Comparison of ENCODE assay signal across 7 cellular contexts in genomic region chr3:58419782-58420512, GRCh38. TPM values are rescaled to one million over a fixed set of nuclear protein-coding genes. Genes with fewer than 3 reads are reported as not detected.
DNase-seq lines count a peak whose midpoint lies in the region; ATAC-seq lines count a peak whose summit lies in the region.

No MANE protein-coding gene starts in this region.

- peak overlapping the region; percentile 55 for H3K27ac ChIP-seq in skeletal muscle tissue (ENCODE audit: low read depth, low read length)
- no peak overlapping the region for H3K27ac ChIP-seq in effector memory CD4-positive, alpha-beta T cell (ENCODE audit: insufficient read depth, low read length, poor library complexity, severe bottlenecking)

- no peaks in the 10 kb centered on the region for H3K9me3 Mint-ChIP-seq in dendritic cell treated with granulocyte-macrophage colony-stimulating factor and Interleukin-4, amounts not matched to agents 40 ng/mL and 50 ng/mL, for 4 days

- peaks cover 24% of the 10 kb centered on the region for H3K4me1 Mint-ChIP-seq in dendritic cell treated with granulocyte-macrophage colony-stimulating factor and Interleukin-4, amounts not matched to agents 40 ng/mL and 50 ng/mL, for 4 days (ENCODE audit: low read depth)

- no peaks in the 10 kb centered on the region for H3K9me3 ChIP-seq in skeletal muscle tissue (ENCODE audit: control insufficient read depth in 3 of 3, low read length in 3 of 3)
- no peaks in the 10 kb centered on the region for H3K9me3 ChIP-seq in effector memory CD4-positive, alpha-beta T cell (ENCODE audit: control insufficient read depth, low read length)

- peak overlapping the region in 1 of 3 donors; percentile 3 for H3K9ac ChIP-seq in skeletal muscle tissue (ENCODE audit: low read depth in 1 of 3, low read length in 3 of 3)

- peaks cover 97% of the 10 kb centered on the region for H3K36me3 Mint-ChIP-seq in dendritic cell treated with granulocyte-macrophage colony-stimulating factor and Interleukin-4, amounts not matched to agents 40 ng/mL and 50 ng/mL, for 4 days (ENCODE audit: low read depth)

- peaks cover 0 to 7% (median 0%) of the 10 kb centered on the region in 3 donors for H3K4me1 ChIP-seq in skeletal muscle tissue (ENCODE audit: control insufficient read depth in 3 of 3, insufficient read depth in 3 of 3, low read length in 3 of 3)
- no peaks in the 10 kb centered on the region for H3K4me1 ChIP-seq in effector memory CD4-positive, alpha-beta T cell (ENCODE audit: control insufficient read depth, insufficient read depth, low read length, poor library complexity, severe bottlenecking)

- H3K27ac Mint-ChIP-seq in dendritic cell treated with granulocyte-macrophage colony-stimulating factor and Interleukin-4, amounts not matched to agents 40 ng/mL and 50 ng/mL, for 4 days = peak overlapping the region; percentile 45

- intact Hi-C loops in dendritic cell treated with granulocyte-macrophage colony-stimulating factor and Interleukin-4, amounts not matched to agents 40 ng/mL and 50 ng/mL, for 4 days (cut with micrococcal nuclease) = loop anchor here (10.0 kb wide), 1 partner anchor 245 kb away; no protein-coding TSS in a partner anchor

- no peaks in the 10 kb centered on the region for H3K27me3 ChIP-seq in skeletal muscle tissue (ENCODE audit: control insufficient read depth in 3 of 3, insufficient read depth in 3 of 3, low read length in 3 of 3)
- H3K27me3 ChIP-seq in effector memory CD4-positive, alpha-beta T cell (replicated peaks; ENCODE audit: control insufficient read depth, insufficient read depth, low read length, poor library complexity, severe bottlenecking) = no peaks in the 10 kb centered on the region

- H3K4me3 Mint-ChIP-seq in dendritic cell treated with granulocyte-macrophage colony-stimulating factor and Interleukin-4, amounts not matched to agents 40 ng/mL and 50 ng/mL, for 4 days = no peak overlapping the region

- peaks cover 6 to 36% (median 36%) of the 10 kb centered on the region in 3 donors for H3K36me3 ChIP-seq in skeletal muscle tissue (ENCODE audit: control insufficient read depth in 3 of 3, insufficient read depth in 3 of 3, low read length in 3 of 3)
- peaks cover 12% of the 10 kb centered on the region for H3K36me3 ChIP-seq in effector memory CD4-positive, alpha-beta T cell (ENCODE audit: control insufficient read depth, insufficient read depth, low read length)

- no peak overlapping the region for H3K4me3 ChIP-seq in skeletal muscle tissue (ENCODE audit: low read length in 3 of 3)
- no peak overlapping the region for H3K4me3 ChIP-seq in effector memory CD4-positive, alpha-beta T cell (ENCODE audit: insufficient read depth, low read depth, low read length, poor library complexity, severe bottlenecking)

- DNase-seq in effector memory CD4-positive, alpha-beta T cell = no peak
- DNase-seq in HuH-7.5 (ENCODE audit: low spot score) = no peak
- DNase-seq in NCI-H524 (lab: John Stamatoyannopoulos, UW) = no peak

- no peaks in the 10 kb centered on the region for H3K27me3 Mint-ChIP-seq in dendritic cell treated with granulocyte-macrophage colony-stimulating factor and Interleukin-4, amounts not matched to agents 40 ng/mL and 50 ng/mL, for 4 days

- ATAC-seq in GM18873 (IDR thresholded peaks at IDR 0.05; ENCODE audit: low FRiP score, unreplicated experiment) = peak; percentile 50
- ATAC-seq in HG02973 (IDR thresholded peaks at IDR 0.05; ENCODE audit: unreplicated experiment) = peak; percentile 78

RNA-seq across cellular contexts. Expression of gene PDHB, which starts 13.7 kb away (rescaled TPM):
- total RNA-seq in skeletal muscle tissue = 75.7 TPM
